In the genomic region with DNA sequence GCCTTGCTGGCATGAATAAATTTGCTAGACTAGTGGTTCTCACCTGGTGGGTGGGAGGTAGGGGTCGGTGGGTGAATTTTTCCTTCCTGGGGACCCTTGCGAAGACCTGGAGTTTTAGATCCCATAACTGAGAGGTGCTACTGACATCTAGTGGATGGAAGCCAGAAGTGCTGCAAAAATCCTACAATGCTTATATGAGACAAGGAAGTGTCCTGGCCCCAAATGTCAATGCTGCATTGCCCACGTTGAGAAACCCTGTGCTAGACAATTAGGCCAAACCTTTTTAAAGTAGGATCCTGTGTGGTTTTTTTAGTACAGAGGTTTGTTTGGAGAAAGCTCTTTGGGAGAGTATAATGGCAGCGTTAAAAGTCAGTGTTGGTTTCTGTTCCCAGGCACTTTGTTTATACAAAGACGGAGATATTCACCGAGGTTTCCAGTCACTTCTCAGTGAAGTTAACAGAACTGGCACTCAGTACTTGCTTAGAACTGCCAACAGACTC, we compare ENCODE assay signal across 1 cellular context.
TF ChIP-seq lines count a peak whose summit lies in the region.

No MANE protein-coding gene starts in this region.

TF ChIP-seq in GM23338, 12 proteins besides CTCF, POLR2A, EP300 and RAD21 (continued from another document):
- TF ChIP-seq, protein P1, sequence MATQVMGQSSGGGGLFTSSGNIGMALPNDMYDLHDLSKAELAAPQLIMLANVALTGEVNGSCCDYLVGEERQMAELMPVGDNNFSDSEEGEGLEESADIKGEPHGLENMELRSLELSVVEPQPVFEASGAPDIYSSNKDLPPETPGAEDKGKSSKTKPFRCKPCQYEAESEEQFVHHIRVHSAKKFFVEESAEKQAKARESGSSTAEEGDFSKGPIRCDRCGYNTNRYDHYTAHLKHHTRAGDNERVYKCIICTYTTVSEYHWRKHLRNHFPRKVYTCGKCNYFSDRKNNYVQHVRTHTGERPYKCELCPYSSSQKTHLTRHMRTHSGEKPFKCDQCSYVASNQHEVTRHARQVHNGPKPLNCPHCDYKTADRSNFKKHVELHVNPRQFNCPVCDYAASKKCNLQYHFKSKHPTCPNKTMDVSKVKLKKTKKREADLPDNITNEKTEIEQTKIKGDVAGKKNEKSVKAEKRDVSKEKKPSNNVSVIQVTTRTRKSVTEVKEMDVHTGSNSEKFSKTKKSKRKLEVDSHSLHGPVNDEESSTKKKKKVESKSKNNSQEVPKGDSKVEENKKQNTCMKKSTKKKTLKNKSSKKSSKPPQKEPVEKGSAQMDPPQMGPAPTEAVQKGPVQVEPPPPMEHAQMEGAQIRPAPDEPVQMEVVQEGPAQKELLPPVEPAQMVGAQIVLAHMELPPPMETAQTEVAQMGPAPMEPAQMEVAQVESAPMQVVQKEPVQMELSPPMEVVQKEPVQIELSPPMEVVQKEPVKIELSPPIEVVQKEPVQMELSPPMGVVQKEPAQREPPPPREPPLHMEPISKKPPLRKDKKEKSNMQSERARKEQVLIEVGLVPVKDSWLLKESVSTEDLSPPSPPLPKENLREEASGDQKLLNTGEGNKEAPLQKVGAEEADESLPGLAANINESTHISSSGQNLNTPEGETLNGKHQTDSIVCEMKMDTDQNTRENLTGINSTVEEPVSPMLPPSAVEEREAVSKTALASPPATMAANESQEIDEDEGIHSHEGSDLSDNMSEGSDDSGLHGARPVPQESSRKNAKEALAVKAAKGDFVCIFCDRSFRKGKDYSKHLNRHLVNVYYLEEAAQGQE (IDR thresholded peaks at IDR 0.05; ENCODE audit: unreplicated experiment) = no peak
- TF ChIP-seq EZH2 (IDR thresholded peaks at IDR 0.05; ENCODE audit: low read depth, unreplicated experiment) (no peak), ZNF114 (CRISPR knock-in tag; IDR thresholded peaks at IDR 0.05) (no peak), CREB1 (CRISPR knock-in tag; IDR thresholded peaks at IDR 0.05; ENCODE audit: low read depth) (no peak), JUNB (IDR thresholded peaks at IDR 0.05; ENCODE audit: unreplicated experiment) (no peak)
